15 cellular contexts compared by ENCODE assay signal in genomic region chr11:9735919-9736318, GRCh38.
"Had no signal": no experiment of that assay in that cellular context is flagged by ENCODE, and none has a peak within 500 bp of the region (broad histone marks: within the 10 kb centered on the region; RNA-seq: fewer than 3 reads in every experiment).

No MANE protein-coding gene starts in this region.

- H3K4me3 Mint-ChIP-seq: activated CD4-positive, alpha-beta T cell treated with anti-CD3 and anti-CD28 coated beads, Interleukin-2, amount 10 ng/mL, durations not matched to agents 7 days and 5 days; activated CD8-positive, alpha-beta T cell treated with anti-CD3 and anti-CD28 coated beads, Interleukin-2, amount 10 ng/mL, durations not matched to agents 7 days and 5 days; activated T-cell treated with anti-CD3 and anti-CD28 coated beads, Interleukin-2, amount 50 U/mL, for 72 hours; dendritic cell treated with granulocyte-macrophage colony-stimulating factor and Interleukin-4, amounts not matched to agents 40 ng/mL and 50 ng/mL, for 4 days; neural crest cell had no signal

- H3K27ac ChIP-seq: cardiac muscle cell, sigmoid colon had no signal

- H3K27me3 Mint-ChIP-seq: activated CD4-positive, alpha-beta T cell treated with anti-CD3 and anti-CD28 coated beads, Interleukin-2, amount 10 ng/mL, durations not matched to agents 7 days and 5 days; dendritic cell treated with granulocyte-macrophage colony-stimulating factor and Interleukin-4, amounts not matched to agents 40 ng/mL and 50 ng/mL, for 4 days had no signal

- H3K27me3 ChIP-seq: cardiac muscle cell, sigmoid colon had no signal

- DNase-seq: activated CD4-positive, alpha-beta T cell treated with anti-CD3 and anti-CD28 coated beads, Interleukin-2, amount 10 ng/mL, durations not matched to agents 7 days and 5 days; activated CD8-positive, alpha-beta memory T cell treated with anti-CD3 and anti-CD28 coated beads, Interleukin-2, amount 50 U/mL, for 48 hours; activated CD8-positive, alpha-beta T cell treated with anti-CD3 and anti-CD28 coated beads, Interleukin-2, amount 10 ng/mL, durations not matched to agents 7 days and 5 days; activated gamma-delta T cell treated with Interleukin-2 at 50 U/mL for 16 hours; activated T-cell treated with anti-CD3 and anti-CD28 coated beads, Interleukin-2, amount 50 U/mL, for 72 hours; effector CD8-positive, alpha-beta T cell; left ventricle myocardium superior; sigmoid colon; stimulated activated CD4-positive, alpha-beta T cell treated with anti-CD3 and anti-CD28 coated beads, Interleukin-4, amount 100 ng/mL, for 4 hours; stimulated activated naive CD4-positive, alpha-beta T cell had no signal

- H3K4me1 ChIP-seq: sigmoid colon had no signal

- ATAC-seq: activated CD4-positive, CD25-positive, alpha-beta regulatory T cell treated with anti-CD3 and anti-CD28 coated beads, Interleukin-2, amount 50 U/mL, for 24 hours; activated CD8-positive, alpha-beta T cell treated with anti-CD3 and anti-CD28 coated beads, Interleukin-2, amount 10 ng/mL, durations not matched to agents 7 days and 5 days; activated naive CD4-positive, alpha-beta T cell treated with anti-CD3 and anti-CD28 coated beads, Interleukin-2, amount 50 U/mL, for 72 hours; activated T-cell treated with anti-CD3 and anti-CD28 coated beads, Interleukin-2, amount 50 U/mL, for 72 hours; left ventricle myocardium superior had no signal

- H3K4me3 ChIP-seq: cardiac muscle cell, sigmoid colon had no signal

- H3K9me3 ChIP-seq: sigmoid colon had no signal

- H3K27ac Mint-ChIP-seq: activated CD4-positive, alpha-beta T cell treated with anti-CD3 and anti-CD28 coated beads, Interleukin-2, amount 10 ng/mL, durations not matched to agents 7 days and 5 days; activated CD8-positive, alpha-beta T cell treated with anti-CD3 and anti-CD28 coated beads, Interleukin-2, amount 10 ng/mL, durations not matched to agents 7 days and 5 days; activated naive CD4-positive, alpha-beta T cell treated with anti-CD3 and anti-CD28 coated beads, Interleukin-2, amount 50 U/mL, for 72 hours; activated T-cell treated with anti-CD3 and anti-CD28 coated beads, Interleukin-2, amount 50 U/mL, for 72 hours had no signal
